22 cellular contexts compared by ENCODE assay signal in genomic region chr10:42646214-42646613, GRCh38. TPM values are rescaled to one million over a fixed set of nuclear protein-coding genes. Genes with fewer than 3 reads are reported as not detected.
A peak's percentile ranks its signal among the peaks of the same experiment; 100 is the strongest.
DNase-seq lines count a peak whose midpoint lies in the region; ATAC-seq and TF ChIP-seq lines count a peak whose summit lies in the region.
"Had no signal": no experiment of that assay in that cellular context is flagged by ENCODE, and none has a peak within 500 bp of the region (broad histone marks: within the 10 kb centered on the region; RNA-seq: fewer than 3 reads in every experiment).

No MANE protein-coding gene starts in this region.

- no peak for TF ChIP-seq CTCF in Calu3 (IDR thresholded peaks at IDR 0.05; ENCODE audit: unreplicated experiment)
- TF ChIP-seq CTCF in PC-3 (conservative IDR thresholded peaks at IDR 0.05; ENCODE audit: low read depth, low read length), result no peak
- no peak for TF ChIP-seq CTCF in hepatocyte (IDR thresholded peaks at IDR 0.05; ENCODE audit: poor library complexity)
- TF ChIP-seq CTCF in thyroid gland (IDR thresholded peaks at IDR 0.05), result no peak

- peak overlapping the region; percentile 42 for H3K4me3 Mint-ChIP-seq in Calu3 (ENCODE audit: low read depth, unreplicated experiment)
- H3K4me3 Mint-ChIP-seq: B cell, IgD-negative memory B cell had no signal

- H3K4me1 ChIP-seq in PC-3 (ENCODE audit: insufficient read depth, low read length) (peaks cover 11% of the 10 kb centered on the region), hepatocyte (ENCODE audit: insufficient read depth) (peaks cover 30% of the 10 kb centered on the region), thyroid gland (peaks cover 14 to 24% of the 10 kb centered on the region in 2 donors)
- H3K4me1 ChIP-seq: A549, SJCRH30 had no signal

- POLR2A ChIA-PET in PC-3 (lab: Charles Lee; ENCODE audit: unreplicated experiment), result no interaction called here

- 91% methylated on average over 4 of the region's 4 CpGs for WGBS in hepatocyte (ENCODE audit: low lambda C conversion rate, missing lambda C conversion rate)
- WGBS in thyroid gland, 2 donors, result 67 to 72% methylated on average over 4 of the region's 4 CpGs

- H3K27ac Mint-ChIP-seq in Calu3 (ENCODE audit: unreplicated experiment), result peak overlapping the region; percentile 45
- H3K27ac Mint-ChIP-seq: B cell had no signal

- H3K27me3 ChIP-seq in PC-3 (ENCODE audit: low read length), result peaks cover 2% of the 10 kb centered on the region; the same call in 1 of the 2 replicates
- H3K27me3 ChIP-seq in hepatocyte, result no peaks in the 10 kb centered on the region
- no peaks in the 10 kb centered on the region for H3K27me3 ChIP-seq in thyroid gland
- H3K27me3 ChIP-seq: Peyer's patch, SJCRH30 had no signal

- H3K9me3 Mint-ChIP-seq in Calu3 (ENCODE audit: low read depth, unreplicated experiment), result no peaks in the 10 kb centered on the region

- H3F3A ChIP-seq in PC-3 (ENCODE audit: low read length, unreplicated experiment), result no peaks in the 10 kb centered on the region

- no peak overlapping the region for H3K9ac ChIP-seq in PC-3 (ENCODE audit: low read length)

- DNase-seq in Calu3 (no peak), PC-3 (no peak), hepatocyte (ENCODE audit: low spot score) (no peak), thyroid gland (peak in 1 of 2 donors; percentile 5), RPMI8226 (no peak), MV-4-11 (lab: John Stamatoyannopoulos, UW) (no peak), germinal center (ENCODE audit: low spot score) (no peak)
- DNase-seq: DMS 273 treated with DMSO at 0.1 percent for 48 hours, GOT3, HCEC 1CT, Kasumi-1, MM.1S, NCI-H1092 treated with DMSO at 0.1 percent for 48 hours, NCI-H1436 treated with DMSO at 0.1 percent for 48 hours, NCI-H1930, NCI-H226, Peyer's patch had no signal

- no peak for TF ChIP-seq POLR2A in thyroid gland (IDR thresholded peaks at IDR 0.05)

- H3K4me2 ChIP-seq in PC-3 (ENCODE audit: low read length), result peak overlapping the region; percentile 9
- H3K4me2 ChIP-seq in hepatocyte, result no peak overlapping the region
- H3K4me2 ChIP-seq: A549 had no signal

- CTCF ChIA-PET in Calu3 (lab: Charles Lee) (no interaction called here), PC-3 (lab: Charles Lee) (no interaction called here)

- H2AFZ ChIP-seq in PC-3 (ENCODE audit: low read length) (no peak overlapping the region), hepatocyte (no peak overlapping the region)

- H3K79me2 ChIP-seq in PC-3 (ENCODE audit: low read length) (no peaks in the 10 kb centered on the region), hepatocyte (no peaks in the 10 kb centered on the region)

- intact Hi-C loops in Calu3 (cut with micrococcal nuclease; ENCODE audit: unreplicated experiment), result no loop called here
- intact Hi-C loops in PC-3 (cut with micrococcal nuclease), result no loop called here
- intact Hi-C loops in thyroid gland (cut with DNase I), result loop anchor here (10.0 kb wide), 1 partner anchor 91 kb away; no protein-coding TSS in a partner anchor

- no peak for ATAC-seq in PC-3
- ATAC-seq in GM18520 (IDR thresholded peaks at IDR 0.05; ENCODE audit: unreplicated experiment), result no peak
- ATAC-seq: A549 had no signal

- H3K4me1 Mint-ChIP-seq in Calu3 (ENCODE audit: low read depth, unreplicated experiment), result peaks cover 42% of the 10 kb centered on the region
- H3K4me1 Mint-ChIP-seq: B cell had no signal

- H3K9me3 ChIP-seq in PC-3 (ENCODE audit: low read length), result no peaks in the 10 kb centered on the region
- H3K9me3 ChIP-seq in hepatocyte (ENCODE audit: low read depth), result no peaks in the 10 kb centered on the region
- H3K9me3 ChIP-seq in thyroid gland, result no peaks in the 10 kb centered on the region
- H3K9me3 ChIP-seq: A549, Peyer's patch, SJCRH30 had no signal

- no peaks in the 10 kb centered on the region for H4K20me1 ChIP-seq in PC-3 (ENCODE audit: low read length)
- H4K20me1 ChIP-seq in hepatocyte (ENCODE audit: insufficient read depth, poor library complexity, severe bottlenecking), result no peaks in the 10 kb centered on the region

- peaks cover 17% of the 10 kb centered on the region for H3K36me3 Mint-ChIP-seq in Calu3 (ENCODE audit: insufficient read depth, unreplicated experiment)

- H3K36me3 ChIP-seq in PC-3 (ENCODE audit: low read depth, low read length) (no peaks in the 10 kb centered on the region), hepatocyte (replicated peaks; ENCODE audit: insufficient read depth, low read depth) (no peaks in the 10 kb centered on the region), thyroid gland (no peaks in the 10 kb centered on the region)
- H3K36me3 ChIP-seq: Peyer's patch, SJCRH30 had no signal

- no peaks in the 10 kb centered on the region for H3K9me2 ChIP-seq in PC-3 (replicated peaks; ENCODE audit: low read length)
- no peaks in the 10 kb centered on the region for H3K9me2 ChIP-seq in hepatocyte (replicated peaks; ENCODE audit: insufficient read depth)

- H3K27me3 Mint-ChIP-seq in Calu3 (ENCODE audit: unreplicated experiment), result no peaks in the 10 kb centered on the region

- BruUV-seq in Calu3 (replicated peaks; lab: Mats Ljungman, UMichigan) (no TSS peak), PC-3 (replicated peaks; lab: Mats Ljungman, UMichigan) (no TSS peak)

- no peak overlapping the region for H3K27ac ChIP-seq in PC-3 (ENCODE audit: low read length)
- peak overlapping the region; percentile 92 for H3K27ac ChIP-seq in hepatocyte
- peak overlapping the region; percentile 68 to 84 (median 76) for H3K27ac ChIP-seq in thyroid gland
- H3K27ac ChIP-seq: A549, Peyer's patch, SJCRH30 had no signal

- H3K4me3 ChIP-seq in PC-3 (ENCODE audit: low read length) (no peak overlapping the region), hepatocyte (no peak overlapping the region), thyroid gland (replicated peaks in 1 of 3) (no peak overlapping the region)
- H3K4me3 ChIP-seq: A549, Peyer's patch, SJCRH30 had no signal

RNA-seq across cellular contexts. Expression of gene ZNF33B, which starts 7.8 kb away (rescaled TPM):
- total RNA-seq in Calu3 (2022), result 16.9 and 27.2 TPM in 2 replicates
- 6.2 and 11.7 TPM in 2 replicates for total RNA-seq in PC-3 (2014; rRNA removed)
- 18.7 and 22.1 TPM in 2 replicates for total RNA-seq in hepatocyte
- 5.0 and 9.9 TPM in 2 replicates for polyA plus RNA-seq in hepatocyte
- total RNA-seq in thyroid gland, result 10 to 100 TPM; 37.8 to 47.6 (median 43.3) TPM
